In the genomic region with DNA sequence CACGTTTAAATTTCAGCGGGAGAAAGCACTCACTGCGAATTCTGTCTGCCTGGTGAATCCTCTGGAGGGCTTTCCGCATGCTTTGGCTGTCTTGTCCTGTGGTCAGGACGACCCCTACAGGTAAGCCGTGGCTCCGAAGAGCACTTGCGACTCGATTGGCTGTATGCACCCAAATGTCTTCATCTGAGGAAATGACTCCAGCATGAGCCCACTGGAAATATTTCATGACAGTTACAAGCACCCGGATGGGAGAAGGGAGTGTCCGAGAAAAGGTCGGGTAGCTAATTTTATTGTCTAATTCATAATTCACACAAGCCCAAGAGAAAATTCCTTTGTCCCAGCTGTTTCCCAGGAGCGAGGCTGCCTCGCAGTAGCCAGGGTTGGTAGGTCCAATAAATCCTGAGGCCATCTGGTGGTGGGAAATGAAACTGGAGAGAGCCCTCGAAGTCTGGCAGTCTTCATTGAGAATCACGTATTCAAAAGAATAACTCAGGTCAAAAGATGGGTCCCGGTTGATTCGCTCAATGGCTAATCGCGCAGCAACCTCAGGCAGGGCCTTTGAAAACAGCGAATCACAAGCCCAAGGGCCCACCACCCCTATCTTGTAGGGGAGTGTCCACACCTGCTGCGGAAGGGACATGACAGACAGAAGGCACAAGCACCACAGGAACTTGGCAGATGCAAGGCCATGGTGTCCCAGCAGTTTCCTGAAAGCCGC, we compare ENCODE assay signal across 8 cellular contexts.
DNase-seq lines count a peak whose midpoint lies in the region; ATAC-seq and TF ChIP-seq lines count a peak whose summit lies in the region.

No MANE protein-coding gene starts in this region.

- DNase-seq in NCI-H2171 treated with DMSO at 0.1 percent for 48 hours (lab: John Stamatoyannopoulos, UW) (peak; percentile 0), NCI-H2171 (lab: John Stamatoyannopoulos, UW) (no peak), foreskin melanocyte (peak; percentile 41)

- H3K4me2 ChIP-seq in parathyroid adenoma (ENCODE audit: low read length): peak overlapping the region; percentile 53

- peak; percentile 28; the same call in 1 of the 2 replicates for TF ChIP-seq RAD21 in Ishikawa (IDR thresholded peaks at IDR 0.05; ENCODE audit: low read depth)

- H2AFZ ChIP-seq in parathyroid adenoma: peak overlapping the region; percentile 50

- no peaks in the 10 kb centered on the region for H3K9me3 ChIP-seq in parathyroid adenoma (ENCODE audit: control insufficient read depth, low read length)

- H3K9ac ChIP-seq in parathyroid adenoma: no peak overlapping the region

- no peak overlapping the region for H3K4me3 ChIP-seq in parathyroid adenoma (ENCODE audit: low read depth, low read length)

- no peaks in the 10 kb centered on the region for H3K79me2 ChIP-seq in parathyroid adenoma

- no peaks in the 10 kb centered on the region for H3K36me3 ChIP-seq in parathyroid adenoma (ENCODE audit: control insufficient read depth, insufficient read depth, low read length)

- peak; percentile 51 for TF ChIP-seq CTCF in parathyroid adenoma (IDR thresholded peaks at IDR 0.05)

- no peaks in the 10 kb centered on the region for H3K27me3 ChIP-seq in parathyroid adenoma (ENCODE audit: control insufficient read depth, insufficient read depth, low read length)

- no peak overlapping the region for H3K27ac ChIP-seq in parathyroid adenoma

- no peak for TF ChIP-seq EP300 in Ishikawa (IDR thresholded peaks at IDR 0.05; ENCODE audit: borderline replicate concordance)

- no peaks in the 10 kb centered on the region for H3K4me1 ChIP-seq in parathyroid adenoma

- ATAC-seq in SK-N-SH treated with all-trans-retinoic acid at 6 μM for 48 hours (peak; percentile 94), GM21619 (IDR thresholded peaks at IDR 0.05; ENCODE audit: unreplicated experiment) (no peak), GM21367 (IDR thresholded peaks at IDR 0.05; ENCODE audit: unreplicated experiment) (no peak)

TF ChIP-seq in Ishikawa, 13 proteins besides CTCF, POLR2A, EP300 and RAD21:
- TF ChIP-seq TEAD4 (IDR thresholded peaks at IDR 0.05) (no peak), FOXM1 (IDR thresholded peaks at IDR 0.05; ENCODE audit: borderline replicate concordance, low read depth) (no peak), CEBPB (IDR thresholded peaks at IDR 0.05) (no peak), USF1 (IDR thresholded peaks at IDR 0.05) (no peak), EGR1 (IDR thresholded peaks at IDR 0.05) (no peak)

TF ChIP-seq in SK-N-SH treated with all-trans-retinoic acid at 6 μM for 48 hours, 23 proteins besides CTCF, POLR2A, EP300 and RAD21:
- no peak for TF ChIP-seq PATZ1 (CRISPR knock-in tag; IDR thresholded peaks at IDR 0.05; ENCODE audit: borderline replicate concordance)
- TF ChIP-seq, protein P1, sequence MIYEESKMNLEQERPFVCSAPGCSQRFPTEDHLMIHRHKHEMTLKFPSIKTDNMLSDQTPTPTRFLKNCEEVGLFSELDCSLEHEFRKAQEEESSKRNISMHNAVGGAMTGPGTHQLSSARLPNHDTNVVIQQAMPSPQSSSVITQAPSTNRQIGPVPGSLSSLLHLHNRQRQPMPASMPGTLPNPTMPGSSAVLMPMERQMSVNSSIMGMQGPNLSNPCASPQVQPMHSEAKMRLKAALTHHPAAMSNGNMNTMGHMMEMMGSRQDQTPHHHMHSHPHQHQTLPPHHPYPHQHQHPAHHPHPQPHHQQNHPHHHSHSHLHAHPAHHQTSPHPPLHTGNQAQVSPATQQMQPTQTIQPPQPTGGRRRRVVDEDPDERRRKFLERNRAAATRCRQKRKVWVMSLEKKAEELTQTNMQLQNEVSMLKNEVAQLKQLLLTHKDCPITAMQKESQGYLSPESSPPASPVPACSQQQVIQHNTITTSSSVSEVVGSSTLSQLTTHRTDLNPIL (CRISPR knock-in tag; IDR thresholded peaks at IDR 0.05; ENCODE audit: low read depth): no peak
- TF ChIP-seq SNAI2 (CRISPR knock-in tag; IDR thresholded peaks at IDR 0.05): no peak
- no peak for TF ChIP-seq ZNF565 (CRISPR knock-in tag; conservative IDR thresholded peaks at IDR 0.05; ENCODE audit: low read depth)
- no peak for TF ChIP-seq ISL1 (CRISPR knock-in tag; IDR thresholded peaks at IDR 0.05)
- no peak for TF ChIP-seq TSHZ2 (CRISPR knock-in tag; IDR thresholded peaks at IDR 0.05)
- no peak for TF ChIP-seq ZFP30 (CRISPR knock-in tag; IDR thresholded peaks at IDR 0.05)
- TF ChIP-seq TCF4 (CRISPR knock-in tag; IDR thresholded peaks at IDR 0.05; ENCODE audit: borderline replicate concordance): no peak
- TF ChIP-seq OSR1 (CRISPR knock-in tag; IDR thresholded peaks at IDR 0.05): no peak
- no peak for TF ChIP-seq ZNF70 (CRISPR knock-in tag; IDR thresholded peaks at IDR 0.05)
- no peak for TF ChIP-seq ZNF8 (CRISPR knock-in tag; IDR thresholded peaks at IDR 0.05)
- no peak for TF ChIP-seq PPARA (CRISPR knock-in tag; IDR thresholded peaks at IDR 0.05; ENCODE audit: borderline replicate concordance)
- no peak for TF ChIP-seq ESRRG (CRISPR knock-in tag; IDR thresholded peaks at IDR 0.05)
- TF ChIP-seq POU6F1 (CRISPR knock-in tag; IDR thresholded peaks at IDR 0.05; ENCODE audit: borderline replicate concordance, low read depth): no peak
- TF ChIP-seq CSRNP3 (CRISPR knock-in tag; IDR thresholded peaks at IDR 0.05): no peak
- no peak for TF ChIP-seq TOX (CRISPR knock-in tag; IDR thresholded peaks at IDR 0.05; ENCODE audit: borderline replicate concordance)
